Comparison of ENCODE assay signal across 30 cellular contexts in the genomic region with DNA sequence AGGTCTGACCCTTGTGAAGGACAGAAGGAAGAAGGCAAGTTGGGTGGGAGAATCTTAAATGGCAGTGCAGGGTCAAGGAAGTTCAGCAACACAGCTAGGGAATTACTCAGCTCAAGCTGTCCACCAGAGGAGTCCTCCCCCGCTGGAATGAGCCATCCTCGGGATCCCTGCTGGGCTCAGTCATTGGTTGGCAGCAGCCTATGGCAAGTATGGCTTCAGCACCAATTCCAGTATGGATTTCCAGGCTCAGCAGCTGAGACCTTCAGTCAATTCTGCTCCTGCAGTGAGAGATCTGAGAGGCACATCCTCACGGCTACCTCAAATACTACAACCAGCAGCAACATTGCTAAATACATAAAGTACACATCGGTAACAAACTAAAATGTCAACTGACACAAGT.
"Had no signal": no experiment of that assay in that cellular context is flagged by ENCODE, and none has a peak within 500 bp of the region (broad histone marks: within the 10 kb centered on the region; RNA-seq: fewer than 3 reads in every experiment).

No MANE protein-coding gene starts in this region.

- DNase-seq: activated CD4-positive, alpha-beta T cell treated with anti-CD3 and anti-CD28 coated beads for 36 hours; activated CD4-positive, alpha-beta T cell treated with anti-CD3 and anti-CD28 coated beads, Interleukin-2, amount 10 ng/mL, durations not matched to agents 7 days and 5 days; activated CD4-positive, alpha-beta T cell treated with anti-CD3 and anti-CD28 coated beads, Interleukin-2, amount 50 U/mL, for 48 hours; activated CD8-positive, alpha-beta T cell treated with anti-CD3 and anti-CD28 coated beads, Interleukin-2, amount 10 ng/mL, durations not matched to agents 7 days and 5 days; activated gamma-delta T cell treated with Interleukin-2 at 50 U/mL for 16 hours; activated naive CD4-positive, alpha-beta T cell treated with anti-CD3 and anti-CD28 coated beads for 36 hours; activated naive CD8-positive, alpha-beta T cell treated with anti-CD3 and anti-CD28 coated beads, Interleukin-2, amount 50 U/mL, for 24 hours; activated T-cell treated with anti-CD3 and anti-CD28 coated beads, Interleukin-2, amount 50 U/mL, for 24 hours; anterior cingulate cortex; brain microvascular endothelial cell; Karpas-422; KBM-7; NCI-H1048; NCI-H1105 treated with DMSO at 0.1 percent for 48 hours; NCI-H1436; NCI-H1694 treated with DMSO at 0.1 percent for 48 hours; NCI-H2029; NCI-H345; PC-9; Right ventricle myocardium superior had no signal

- H3K36me3 ChIP-seq: brain microvascular endothelial cell, cardiac muscle cell had no signal

- H3K4me3 ChIP-seq: cardiac muscle cell, PC-9 had no signal

- H3K27me3 Mint-ChIP-seq: activated CD4-positive, alpha-beta T cell treated with anti-CD3 and anti-CD28 coated beads for 36 hours; activated CD4-positive, alpha-beta T cell treated with anti-CD3 and anti-CD28 coated beads, Interleukin-2, amount 10 ng/mL, durations not matched to agents 7 days and 5 days; activated naive CD8-positive, alpha-beta T cell; activated naive CD8-positive, alpha-beta T cell treated with anti-CD3 and anti-CD28 coated beads, Interleukin-2, amount 50 U/mL, for 24 hours; activated T-cell treated with anti-CD3 and anti-CD28 coated beads, Interleukin-2, amount 50 U/mL, for 24 hours; central memory CD8-positive, alpha-beta T cell had no signal

- H3K27ac ChIP-seq: brain microvascular endothelial cell, cardiac muscle cell, PC-9 had no signal

- H3K36me3 Mint-ChIP-seq: activated naive CD8-positive, alpha-beta T cell had no signal

- H3K4me3 Mint-ChIP-seq: activated CD4-positive, alpha-beta T cell treated with anti-CD3 and anti-CD28 coated beads for 36 hours; activated CD4-positive, alpha-beta T cell treated with anti-CD3 and anti-CD28 coated beads, Interleukin-2, amount 10 ng/mL, durations not matched to agents 7 days and 5 days; activated CD8-positive, alpha-beta T cell treated with anti-CD3 and anti-CD28 coated beads, Interleukin-2, amount 10 ng/mL, durations not matched to agents 7 days and 5 days; activated naive CD4-positive, alpha-beta T cell treated with anti-CD3 and anti-CD28 coated beads for 36 hours; activated naive CD8-positive, alpha-beta T cell; activated naive CD8-positive, alpha-beta T cell treated with anti-CD3 and anti-CD28 coated beads, Interleukin-2, amount 50 U/mL, for 24 hours; activated T-cell treated with anti-CD3 and anti-CD28 coated beads, Interleukin-2, amount 50 U/mL, for 24 hours; activated T-helper 1 cell treated with anti-CD3 and anti-CD28 coated beads, Interleukin-12 subunit alpha, Interleukin-12 subunit beta, Interleukin-2, Interleukin-4 antibody, amounts not matched to agents 30 ng/mL and 10 ng/mL and 1 ng/mL, durations not matched to agents 14 hours and 24 hours and 36 hours; central memory CD8-positive, alpha-beta T cell; T-helper 1 cell treated with Interleukin-12 subunit alpha and Interleukin-12 subunit beta and Interleukin-4 antibody, amounts not matched to agents 30 μg/mL and 1 μg/mL, for 36 hours; T-helper 2 cell treated with Interferon-gamma antibody and Interleukin-4, amounts not matched to agents 5 μg/mL and 100 μg/mL, for 36 hours; WTC11 had no signal

- H2AFZ ChIP-seq: PC-9 had no signal

- H3K27me3 ChIP-seq: brain microvascular endothelial cell, cardiac muscle cell had no signal

- H3K4me2 ChIP-seq: PC-9 had no signal

- H3K9me3 Mint-ChIP-seq: activated CD4-positive, alpha-beta T cell treated with anti-CD3 and anti-CD28 coated beads, Interleukin-2, amount 10 ng/mL, durations not matched to agents 7 days and 5 days; activated naive CD4-positive, alpha-beta T cell treated with anti-CD3 and anti-CD28 coated beads for 36 hours; activated T-cell treated with anti-CD3 and anti-CD28 coated beads, Interleukin-2, amount 50 U/mL, for 24 hours; activated T-helper 1 cell treated with anti-CD3 and anti-CD28 coated beads, Interleukin-12 subunit alpha, Interleukin-12 subunit beta, Interleukin-2, Interleukin-4 antibody, amounts not matched to agents 30 ng/mL and 10 ng/mL and 1 ng/mL, durations not matched to agents 14 hours and 24 hours and 36 hours; central memory CD8-positive, alpha-beta T cell; T-helper 2 cell treated with Interferon-gamma antibody and Interleukin-4, amounts not matched to agents 5 μg/mL and 100 μg/mL, for 36 hours had no signal

- FAIRE-seq: RCC 7860, TTC549 had no signal

- H3K27ac Mint-ChIP-seq: activated CD4-positive, alpha-beta T cell treated with anti-CD3 and anti-CD28 coated beads for 36 hours; activated CD4-positive, alpha-beta T cell treated with anti-CD3 and anti-CD28 coated beads, Interleukin-2, amount 10 ng/mL, durations not matched to agents 7 days and 5 days; activated CD8-positive, alpha-beta T cell treated with anti-CD3 and anti-CD28 coated beads, Interleukin-2, amount 10 ng/mL, durations not matched to agents 7 days and 5 days; activated naive CD4-positive, alpha-beta T cell treated with anti-CD3 and anti-CD28 coated beads for 36 hours; activated naive CD8-positive, alpha-beta T cell; activated naive CD8-positive, alpha-beta T cell treated with anti-CD3 and anti-CD28 coated beads, Interleukin-2, amount 50 U/mL, for 24 hours; activated T-cell treated with anti-CD3 and anti-CD28 coated beads, Interleukin-2, amount 50 U/mL, for 24 hours; activated T-helper 1 cell treated with anti-CD3 and anti-CD28 coated beads, Interleukin-12 subunit alpha, Interleukin-12 subunit beta, Interleukin-2, Interleukin-4 antibody, amounts not matched to agents 30 ng/mL and 10 ng/mL and 1 ng/mL, durations not matched to agents 14 hours and 24 hours and 36 hours; T-helper 1 cell treated with Interleukin-12 subunit alpha and Interleukin-12 subunit beta and Interleukin-4 antibody, amounts not matched to agents 30 μg/mL and 1 μg/mL, for 36 hours; T-helper 2 cell treated with Interferon-gamma antibody and Interleukin-4, amounts not matched to agents 5 μg/mL and 100 μg/mL, for 36 hours; WTC11 had no signal

- H3K4me1 Mint-ChIP-seq: activated CD4-positive, alpha-beta T cell treated with anti-CD3 and anti-CD28 coated beads for 36 hours; activated CD4-positive, alpha-beta T cell treated with anti-CD3 and anti-CD28 coated beads, Interleukin-2, amount 10 ng/mL, durations not matched to agents 7 days and 5 days; activated naive CD8-positive, alpha-beta T cell treated with anti-CD3 and anti-CD28 coated beads, Interleukin-2, amount 50 U/mL, for 24 hours; central memory CD8-positive, alpha-beta T cell had no signal

- ATAC-seq: activated CD4-positive, alpha-beta T cell treated with anti-CD3 and anti-CD28 coated beads for 36 hours; activated CD4-positive, CD25-positive, alpha-beta regulatory T cell treated with anti-CD3 and anti-CD28 coated beads, Interleukin-2, amount 50 U/mL, for 24 hours; activated CD8-positive, alpha-beta T cell treated with anti-CD3 and anti-CD28 coated beads, Interleukin-2, amount 10 ng/mL, durations not matched to agents 7 days and 5 days; activated naive CD8-positive, alpha-beta T cell treated with anti-CD3 and anti-CD28 coated beads, Interleukin-2, amount 50 U/mL, for 24 hours; WTC11 had no signal
